In the genomic region with DNA sequence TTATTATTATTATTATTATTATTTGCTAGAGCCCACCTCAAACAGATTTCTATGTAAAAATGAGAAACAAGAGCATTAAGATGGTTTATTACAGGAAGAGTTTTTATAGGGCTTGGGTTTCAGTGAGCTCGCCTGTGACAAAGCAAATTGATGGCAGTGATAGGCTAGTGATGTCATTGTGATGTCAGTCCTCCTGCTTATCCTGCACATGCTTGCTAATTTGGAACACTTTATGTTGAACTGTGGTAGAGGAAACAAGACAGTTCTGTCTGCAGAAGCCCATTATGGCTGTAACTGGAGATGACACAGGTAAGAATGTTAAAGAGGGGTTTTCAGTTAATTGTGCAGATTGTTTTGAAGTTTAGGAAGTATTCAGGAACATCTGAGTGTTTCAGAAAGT, we compare ENCODE assay signal across 8 cellular contexts.
DNase-seq lines count a peak whose midpoint lies in the region; ATAC-seq lines count a peak whose summit lies in the region.

No MANE protein-coding gene starts in this region.

- peaks cover 27% of the 10 kb centered on the region for H3K36me3 Mint-ChIP-seq in central memory CD8-positive, alpha-beta T cell (ENCODE audit: insufficient read depth)
- H3K36me3 Mint-ChIP-seq in naive B cell = peaks cover 0 to 7% of the 10 kb centered on the region in 2 donors

- peak overlapping the region; percentile 90 for H3K4me3 Mint-ChIP-seq in central memory CD8-positive, alpha-beta T cell
- peak overlapping the region in 7 of 8 donors; percentile 12 to 90 (median 87) for H3K4me3 Mint-ChIP-seq in naive B cell

- DNase-seq in HCEC 1CT (peak; percentile 55), SHP77 (lab: John Stamatoyannopoulos, UW) (peak; percentile 21 to 65), naive B cell (peak; percentile 67), NCI-H2107 treated with DMSO at 0.1 percent for 48 hours (lab: John Stamatoyannopoulos, UW; ENCODE audit: unreplicated experiment) (no peak), NCI-H2227 (lab: John Stamatoyannopoulos, UW; ENCODE audit: unreplicated experiment) (no peak)
- peak in 1 of 2 donors; percentile 64 for DNase-seq in central memory CD8-positive, alpha-beta T cell (ENCODE audit: low spot score in 2 of 2)
- no peak for DNase-seq in effector CD8-positive, alpha-beta T cell (lab: John Stamatoyannopoulos, UW)

- peak overlapping the region; percentile 99 for H3K27ac Mint-ChIP-seq in central memory CD8-positive, alpha-beta T cell (ENCODE audit: low read depth)
- peak overlapping the region; percentile 97 to 100 (median 100) for H3K27ac Mint-ChIP-seq in naive B cell

- ATAC-seq in central memory CD8-positive, alpha-beta T cell (replicated peaks; ENCODE audit: extremely low read depth, poor library complexity, severe bottlenecking) = peak; percentile 21
- ATAC-seq in naive B cell (ENCODE audit: low read depth in 2 of 2) (peak; percentile 9 to 15), GM18867 (IDR thresholded peaks at IDR 0.05; ENCODE audit: unreplicated experiment) (no peak)

- H3K27me3 Mint-ChIP-seq in central memory CD8-positive, alpha-beta T cell = no peaks in the 10 kb centered on the region
- H3K27me3 Mint-ChIP-seq in naive B cell = no peaks in the 10 kb centered on the region

- peaks cover 12% of the 10 kb centered on the region for H3K4me1 Mint-ChIP-seq in central memory CD8-positive, alpha-beta T cell
- peaks cover 19 to 24% (median 23%) of the 10 kb centered on the region in 3 donors for H3K4me1 Mint-ChIP-seq in naive B cell

- H3K9me3 Mint-ChIP-seq in central memory CD8-positive, alpha-beta T cell = no peaks in the 10 kb centered on the region
- peaks cover 0 to 2% (median 0%) of the 10 kb centered on the region in 7 donors for H3K9me3 Mint-ChIP-seq in naive B cell

Comparison
In these comparisons a context has a peak if more than half of its experiments do, and no peak if none do; other contexts are left out.
1. DNase-seq: peak in HCEC 1CT (single experiment), SHP77 (2 of 2) and naive B cell (single experiment); none in effector CD8-positive, alpha-beta T cell (single experiment), NCI-H2107 treated with DMSO at 0.1 percent for 48 hours (single experiment) and NCI-H2227 (single experiment).